9 cellular contexts compared by ENCODE assay signal in genomic region chr17:40333781-40334453, GRCh38. TPM values are rescaled to one million over a fixed set of nuclear protein-coding genes. Genes with fewer than 3 reads are reported as not detected.
DNase-seq lines count a peak whose midpoint lies in the region; ATAC-seq, FAIRE-seq and TF ChIP-seq lines count a peak whose summit lies in the region.
"Had no signal": no experiment of that assay in that cellular context is flagged by ENCODE, and none has a peak within 500 bp of the region (broad histone marks: within the 10 kb centered on the region; RNA-seq: fewer than 3 reads in every experiment).

No MANE protein-coding gene starts in this region.

- CTCF ChIA-PET in RWPE1 (lab: Yijun Ruan, JAX): interaction anchor here (0.6 to 0.8 kb wide), 2 partner anchors 21 to 342 kb away, joined by 3 to 6 read pairs; no protein-coding TSS in a partner anchor

- FAIRE-seq in GM12892 (lab: Jason Lieb, UNC): no peak

- peaks cover 0 to 99% of the 10 kb centered on the region in 2 donors for H3K4me1 ChIP-seq in right atrium auricular region
- H3K4me1 ChIP-seq in spleen: peaks cover 77 to 100% (median 100%) of the 10 kb centered on the region in 6 donors

- peaks cover under 1% of the 10 kb centered on the region for H3K27me3 Mint-ChIP-seq in HFFc6 (ENCODE audit: insufficient read depth)

- DNase-seq in HFFc6: no peak
- no peak for DNase-seq in RWPE1 (ENCODE audit: low spot score)
- DNase-seq in right atrium auricular region (ENCODE audit: low spot score): no peak
- DNase-seq in spleen: no peak
- DNase-seq in GM12892 (ENCODE audit: insufficient read length): no peak
- DNase-seq: effector CD4-positive, alpha-beta T cell; posterior cingulate gyrus had no signal

- WGBS in spleen, 5 donors: 53 to 66% (median 64%) methylated on average over 2 to 4 of the region's 4 CpGs

- H3K9me3 Mint-ChIP-seq in HFFc6: no peaks in the 10 kb centered on the region

- H3K9me3 ChIP-seq in right atrium auricular region (no peaks in the 10 kb centered on the region), spleen (no peaks in the 10 kb centered on the region)

- peaks cover 6% of the 10 kb centered on the region; the same call in 1 of the 2 replicates for H3K36me3 Mint-ChIP-seq in HFFc6 (ENCODE audit: low read depth)

- TF ChIP-seq POLR2A in spleen (IDR thresholded peaks at IDR 0.05) (no peak), GM12892 (IDR thresholded peaks at IDR 0.05; ENCODE audit: low read depth, low read length) (no peak)

- H3K4me3 ChIP-seq in right atrium auricular region (no peak overlapping the region), spleen (peak overlapping the region in 2 of 8 donors; percentile 6 to 47)

- POLR2A ChIA-PET in RWPE1 (lab: Yijun Ruan, JAX; ENCODE audit: low non-redundant PET): interaction anchor here (0.6 kb wide), 2 partner anchors 10 to 16 kb away, joined by 3 to 4 read pairs; no protein-coding TSS in a partner anchor

- ATAC-seq in HG03196 (IDR thresholded peaks at IDR 0.05; ENCODE audit: unreplicated experiment): no peak
- ATAC-seq in HG03460 (IDR thresholded peaks at IDR 0.05; ENCODE audit: unreplicated experiment): no peak

- H3K27ac ChIP-seq in RWPE1 (peak overlapping the region; percentile 69), right atrium auricular region (peak overlapping the region; percentile 84 to 89), spleen (peak overlapping the region; percentile 6 to 97 (median 85))

- intact Hi-C loops in spleen (cut with DNase I; ENCODE audit: low total_unique reads): no loop called here

- no peaks in the 10 kb centered on the region for H3K27me3 ChIP-seq in right atrium auricular region
- H3K27me3 ChIP-seq in spleen (replicated peaks in 1 of 7): no peaks in the 10 kb centered on the region

- no peak overlapping the region for H3K4me3 Mint-ChIP-seq in HFFc6

- peaks cover 62% of the 10 kb centered on the region for H3K4me1 Mint-ChIP-seq in HFFc6 (ENCODE audit: low read depth)

- no peak for TF ChIP-seq CTCF in HFFc6 (IDR thresholded peaks at IDR 0.05)
- no peak for TF ChIP-seq CTCF in RWPE1 (conservative IDR thresholded peaks at IDR 0.05; ENCODE audit: low read depth)
- TF ChIP-seq CTCF in right atrium auricular region (IDR thresholded peaks at IDR 0.05): no peak
- no peak for TF ChIP-seq CTCF in spleen (IDR thresholded peaks at IDR 0.05 in 8 of 11, conservative IDR thresholded peaks at IDR 0.05 in 3 of 11)

- H3K27ac Mint-ChIP-seq in HFFc6: peak overlapping the region; percentile 88

- H3K36me3 ChIP-seq in right atrium auricular region (peaks cover 7% of the 10 kb centered on the region), spleen (peaks cover 0 to 51% (median 15%) of the 10 kb centered on the region in 6 donors)

RNA-seq across cellular contexts. Expression of gene RARA, which starts 24.9 kb away (rescaled TPM):
- total RNA-seq in HFFc6 (2021; fragmentation: NEBNext Ultra II Directional; extraction: Animal tissue kit (Norgen Biotek cat#: 25700)): 10 to 100 TPM; 27.1 to 32.2 (median 28.8) TPM
- 10 to 100 TPM; 28.5 to 51.7 TPM for total RNA-seq in right atrium auricular region
- total RNA-seq in spleen: 10 to 100 TPM; 56.6 to 95.1 (median 71.2) TPM
- 10 to 100 TPM; 13.3 to 28.3 (median 14.8) TPM for polyA plus RNA-seq in spleen
- polyA plus RNA-seq in GM12892 (2012; ENCODE audit: missing spikeins): 24.3 TPM

RNA-seq across cellular contexts. Expression of gene GJD3, which starts 30.6 kb away (rescaled TPM):
- total RNA-seq in HFFc6 (2021; fragmentation: NEBNext Ultra II Directional; extraction: Animal tissue kit (Norgen Biotek cat#: 25700)): 1 to 10 TPM in 2 of 6 experiments, under 1 TPM in 4; 0.36 to 1.4 (median 0.81) TPM
- total RNA-seq in right atrium auricular region (1 to 10 TPM in 1 of 2 donors, not detected in 1; 1.6 TPM), spleen (10 to 100 TPM in 4 of 7 donors, 1 to 10 TPM in 3; 7.3 to 15.0 (median 10.4) TPM)
- polyA plus RNA-seq in spleen: 1 to 10 TPM in 1 of 3 donors, under 1 TPM in 2; 0.20 to 1.1 (median 0.33) TPM
- polyA plus RNA-seq in GM12892 (2012; ENCODE audit: missing spikeins): not detected

RNA-seq across cellular contexts. Expression of gene CDC6, which starts 46.2 kb away (rescaled TPM):
- total RNA-seq in HFFc6 (2021; fragmentation: NEBNext Ultra II Directional; extraction: Animal tissue kit (Norgen Biotek cat#: 25700)): 10 to 100 TPM; 16.9 to 36.0 (median 31.5) TPM
- total RNA-seq in right atrium auricular region (1 to 10 TPM in 1 of 2 donors, under 1 TPM in 1; 0.44 to 1.0 TPM), spleen (10 to 100 TPM in 2 of 7 donors, 1 to 10 TPM in 5; 4.2 to 11.6 (median 5.7) TPM)
- 1 to 10 TPM; 1.2 to 4.8 (median 4.1) TPM for polyA plus RNA-seq in spleen
- 39.5 TPM for polyA plus RNA-seq in GM12892 (2012; ENCODE audit: missing spikeins)
